In genomic region chr6:110485461-110485860, GRCh38 we compare ENCODE assay signal across 31 cellular contexts. TPM values are rescaled to one million over a fixed set of nuclear protein-coding genes. Genes with fewer than 3 reads are reported as not detected.
DNase-seq lines count a peak whose midpoint lies in the region; ATAC-seq and TF ChIP-seq lines count a peak whose summit lies in the region.
"Had no signal": no experiment of that assay in that cellular context is flagged by ENCODE, and none has a peak within 500 bp of the region (broad histone marks: within the 10 kb centered on the region; RNA-seq: fewer than 3 reads in every experiment).

No MANE protein-coding gene starts in this region.

- ATAC-seq in HG03045 (IDR thresholded peaks at IDR 0.05; ENCODE audit: unreplicated experiment) = no peak
- ATAC-seq: HCT116 had no signal

- no peaks in the 10 kb centered on the region for H3F3A ChIP-seq in Loucy (ENCODE audit: low read depth)

- H3K4me3 ChIP-seq in Loucy (ENCODE audit: low read length, poor library complexity, severe bottlenecking) = no peak overlapping the region
- H3K4me3 ChIP-seq: lung, ovary, Peyer's patch, SJSA1, smooth muscle cell, upper lobe of left lung had no signal

- H3K9me3 ChIP-seq in Loucy (ENCODE audit: insufficient read depth, low read depth, low read length) = peaks cover 11% of the 10 kb centered on the region
- H3K9me3 ChIP-seq: ovary, SJSA1, upper lobe of left lung had no signal

- no peak for TF ChIP-seq CTCF in CD14-positive monocyte (IDR thresholded peaks at IDR 0.05)
- no peak for TF ChIP-seq CTCF in Loucy (conservative IDR thresholded peaks at IDR 0.05; ENCODE audit: low read length)

- H3K4me3 Mint-ChIP-seq in CD14-positive monocyte = peak overlapping the region; percentile 63 to 66
- H3K4me3 Mint-ChIP-seq: activated naive CD8-positive, alpha-beta T cell treated with anti-CD3 and anti-CD28 coated beads, Interleukin-2, amount 10 ng/mL, durations not matched to agents 7 days and 5 days; central memory CD8-positive, alpha-beta T cell had no signal

- no peaks in the 10 kb centered on the region for H3K27me3 Mint-ChIP-seq in CD14-positive monocyte (ENCODE audit: low read depth in 3 of 3)

- peaks cover 7% of the 10 kb centered on the region for H3K4me1 ChIP-seq in Loucy (ENCODE audit: insufficient read depth, low read length, poor library complexity, severe bottlenecking)
- H3K4me1 ChIP-seq: Peyer's patch, SJSA1 had no signal

- no peak overlapping the region for H3K9ac ChIP-seq in Loucy (ENCODE audit: low read depth, low read length, poor library complexity, severe bottlenecking)

- H3K4me1 Mint-ChIP-seq in CD14-positive monocyte = peaks cover 34% of the 10 kb centered on the region
- H3K4me1 Mint-ChIP-seq: activated naive CD8-positive, alpha-beta T cell treated with anti-CD3 and anti-CD28 coated beads, Interleukin-2, amount 10 ng/mL, durations not matched to agents 7 days and 5 days; central memory CD8-positive, alpha-beta T cell had no signal

- peaks cover 3 to 7% of the 10 kb centered on the region in 2 donors for H3K36me3 Mint-ChIP-seq in CD14-positive monocyte

- peak overlapping the region in 6 of 7 donors; percentile 2 to 85 (median 65) for H3K27ac Mint-ChIP-seq in CD14-positive monocyte
- H3K27ac Mint-ChIP-seq: activated naive CD8-positive, alpha-beta T cell treated with anti-CD3 and anti-CD28 coated beads, Interleukin-2, amount 10 ng/mL, durations not matched to agents 7 days and 5 days had no signal

- no peaks in the 10 kb centered on the region for H3K9me2 ChIP-seq in Loucy (replicated peaks; ENCODE audit: low read depth, low read length)

- no peaks in the 10 kb centered on the region for H3K27me3 ChIP-seq in Loucy (ENCODE audit: insufficient read depth, low read length, poor library complexity, severe bottlenecking)
- H3K27me3 ChIP-seq: ovary, Peyer's patch, upper lobe of left lung had no signal

- H2AFZ ChIP-seq in Loucy (ENCODE audit: low read length) = peak overlapping the region; percentile 48; the same call in 1 of the 2 replicates

- no peaks in the 10 kb centered on the region for H3K79me2 ChIP-seq in Loucy (ENCODE audit: insufficient read depth, low read length)

- no peak for DNase-seq in CD14-positive monocyte (ENCODE audit: low spot score)
- DNase-seq in amniotic epithelial cell (ENCODE audit: low read depth) = peak; percentile 42
- DNase-seq in islet precursor cell = peak; percentile 32
- no peak for DNase-seq in HUDEP-2 (lab: John Stamatoyannopoulos, UW; ENCODE audit: unreplicated experiment in 76 of 76)
- no peak for DNase-seq in DMS79 (lab: John Stamatoyannopoulos, UW)
- no peak for DNase-seq in caudate nucleus (lab: John Stamatoyannopoulos, UW)
- DNase-seq: ACHN; activated CD4-positive, alpha-beta T cell treated with anti-CD3 and anti-CD28 coated beads for 1 hour; activated effector memory CD4-positive, alpha-beta T cell treated with Interleukin-2 at 50 U/mL for 16 hours; activated naive CD8-positive, alpha-beta T cell treated with anti-CD3 and anti-CD28 coated beads, Interleukin-2, amount 10 ng/mL, durations not matched to agents 7 days and 5 days; activated T-cell treated with anti-CD3 and anti-CD28 coated beads for 4 hours; DMS79 treated with DMSO at 0.1 percent for 48 hours; kidney glomerular epithelial cell; NCI-H1417; NCI-H2029 treated with DMSO at 0.1 percent for 48 hours; NCI-H2227 treated with DMSO at 0.1 percent for 48 hours; NCI-H526 treated with DMSO at 0.1 percent for 48 hours; ovary; Peyer's patch; retina; T-helper 1 cell; upper lobe of left lung had no signal

- no peak overlapping the region for H3K4me2 ChIP-seq in Loucy (ENCODE audit: low read depth, low read length, poor library complexity, severe bottlenecking)
- H3K4me2 ChIP-seq: smooth muscle cell had no signal

- peaks cover 3 to 9% (median 6%) of the 10 kb centered on the region in 7 donors for H3K9me3 Mint-ChIP-seq in CD14-positive monocyte
- H3K9me3 Mint-ChIP-seq: central memory CD8-positive, alpha-beta T cell had no signal

- intact Hi-C loops in CD14-positive monocyte (cut with micrococcal nuclease) = no loop called here

- H3K36me3 ChIP-seq in Loucy (ENCODE audit: insufficient read depth, low read length) = no peaks in the 10 kb centered on the region
- H3K36me3 ChIP-seq: ovary, Peyer's patch, SJSA1, upper lobe of left lung had no signal

- no peaks in the 10 kb centered on the region for H4K20me1 ChIP-seq in Loucy (ENCODE audit: insufficient read depth, low read length, poor library complexity, severe bottlenecking)

- no peak overlapping the region for H3K27ac ChIP-seq in caudate nucleus (ENCODE audit: low read depth, low read length)
- H3K27ac ChIP-seq: ovary, Peyer's patch, SJSA1, upper lobe of left lung had no signal

RNA-seq across cellular contexts. Expression of gene SLC22A16, which starts 9.0 kb away (rescaled TPM):
- polyA plus RNA-seq in CD14-positive monocyte = 10 to 100 TPM in 1 of 2 donors, 1 to 10 TPM in 1; 4.0 to 15.6 TPM
- polyA plus RNA-seq: BJ, neural cell, smooth muscle cell had no signal

Comparison
In these comparisons a context has a peak if more than half of its experiments do, and no peak if none do; other contexts are left out.
1. DNase-seq: peak in amniotic epithelial cell (single experiment) and islet precursor cell (single experiment); none in CD14-positive monocyte (single experiment), HUDEP-2 (0 of 76), DMS79 (single experiment) and caudate nucleus (0 of 61).